8 cellular contexts compared by ENCODE assay signal in the genomic region with DNA sequence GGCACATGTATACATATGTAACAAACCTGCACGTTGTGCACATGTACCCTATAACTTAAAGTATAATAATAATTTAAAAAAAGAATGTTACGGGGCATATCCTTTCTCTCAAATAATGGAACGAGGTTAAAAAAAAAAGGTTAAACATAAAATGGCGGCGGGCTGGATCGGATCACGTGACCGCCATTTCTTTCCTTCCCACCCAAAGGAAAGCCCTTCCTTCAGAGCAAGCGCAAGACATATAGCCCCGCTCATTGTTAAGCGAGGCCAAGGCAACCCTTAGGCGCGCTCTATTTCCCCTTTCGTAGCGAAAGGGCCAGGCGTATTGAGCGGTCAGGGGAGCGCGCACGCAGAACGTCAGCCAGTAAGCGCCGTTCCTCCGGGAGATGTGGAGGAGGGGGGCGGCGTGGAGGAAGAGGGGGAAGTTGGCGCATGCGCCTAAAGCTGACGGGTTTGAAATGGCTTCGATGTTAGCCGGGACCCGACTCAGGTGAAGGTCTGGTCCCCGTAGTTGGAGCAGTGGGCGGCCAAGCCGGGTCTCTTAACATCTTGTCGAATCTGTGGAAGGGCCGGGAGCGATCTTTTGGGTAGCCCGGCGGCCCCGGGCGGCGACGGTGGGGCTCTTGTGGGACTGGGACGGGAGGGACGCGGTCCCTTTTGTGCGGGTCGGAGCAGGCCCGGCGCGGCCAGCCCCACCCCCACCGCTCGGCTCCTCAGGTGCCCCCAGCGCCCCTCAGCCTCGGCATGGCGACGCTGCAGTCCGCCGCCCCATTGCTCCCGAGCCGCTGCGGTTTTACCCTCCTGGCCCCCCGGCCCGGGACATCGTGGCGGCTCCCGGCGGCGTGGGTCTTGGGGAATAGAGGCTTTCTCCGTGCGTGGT. TPM values are rescaled to one million over a fixed set of nuclear protein-coding genes. Genes with fewer than 3 reads are reported as not detected.
DNase-seq lines count a peak whose midpoint lies in the region; ATAC-seq and TF ChIP-seq lines count a peak whose summit lies in the region.

A gene with protein sequence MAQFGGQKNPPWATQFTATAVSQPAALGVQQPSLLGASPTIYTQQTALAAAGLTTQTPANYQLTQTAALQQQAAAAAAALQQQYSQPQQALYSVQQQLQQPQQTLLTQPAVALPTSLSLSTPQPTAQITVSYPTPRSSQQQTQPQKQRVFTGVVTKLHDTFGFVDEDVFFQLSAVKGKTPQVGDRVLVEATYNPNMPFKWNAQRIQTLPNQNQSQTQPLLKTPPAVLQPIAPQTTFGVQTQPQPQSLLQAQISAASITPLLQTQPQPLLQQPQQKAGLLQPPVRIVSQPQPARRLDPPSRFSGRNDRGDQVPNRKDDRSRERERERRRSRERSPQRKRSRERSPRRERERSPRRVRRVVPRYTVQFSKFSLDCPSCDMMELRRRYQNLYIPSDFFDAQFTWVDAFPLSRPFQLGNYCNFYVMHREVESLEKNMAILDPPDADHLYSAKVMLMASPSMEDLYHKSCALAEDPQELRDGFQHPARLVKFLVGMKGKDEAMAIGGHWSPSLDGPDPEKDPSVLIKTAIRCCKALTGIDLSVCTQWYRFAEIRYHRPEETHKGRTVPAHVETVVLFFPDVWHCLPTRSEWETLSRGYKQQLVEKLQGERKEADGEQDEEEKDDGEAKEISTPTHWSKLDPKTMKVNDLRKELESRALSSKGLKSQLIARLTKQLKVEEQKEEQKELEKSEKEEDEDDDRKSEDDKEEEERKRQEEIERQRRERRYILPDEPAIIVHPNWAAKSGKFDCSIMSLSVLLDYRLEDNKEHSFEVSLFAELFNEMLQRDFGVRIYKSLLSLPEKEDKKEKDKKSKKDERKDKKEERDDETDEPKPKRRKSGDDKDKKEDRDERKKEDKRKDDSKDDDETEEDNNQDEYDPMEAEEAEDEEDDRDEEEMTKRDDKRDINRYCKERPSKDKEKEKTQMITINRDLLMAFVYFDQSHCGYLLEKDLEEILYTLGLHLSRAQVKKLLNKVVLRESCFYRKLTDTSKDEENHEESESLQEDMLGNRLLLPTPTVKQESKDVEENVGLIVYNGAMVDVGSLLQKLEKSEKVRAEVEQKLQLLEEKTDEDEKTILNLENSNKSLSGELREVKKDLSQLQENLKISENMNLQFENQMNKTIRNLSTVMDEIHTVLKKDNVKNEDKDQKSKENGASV (plus strand): TSS at position 447 of the 880 bp plus-strand sequence. CDS start 1,266 bp downstream, outside the sequence.

- peak within 1 kb of the TSS; percentile 65 for H3K27ac ChIP-seq in PC-3 (ENCODE audit: low read length)

- POLR2A ChIA-PET in PC-3 (lab: Charles Lee; ENCODE audit: unreplicated experiment): interaction anchor here (0.7 kb wide), 1 partner anchor 100 kb away, joined by 3 read pairs; no protein-coding TSS in a partner anchor

- H3K9ac ChIP-seq in PC-3 (ENCODE audit: low read length): peak within 1 kb of the TSS; percentile 98

- peaks cover 17% of the 10 kb centered on the region; the same call in 1 of the 2 replicates for H3K36me3 ChIP-seq in PC-3 (ENCODE audit: low read depth, low read length)

- no peaks in the 10 kb centered on the region for H4K20me1 ChIP-seq in PC-3 (ENCODE audit: low read length)

- DNase-seq in DMS114 treated with DMSO at 0.1 percent for 48 hours (lab: John Stamatoyannopoulos, UW; ENCODE audit: unreplicated experiment): peak; percentile 99
- DNase-seq in PC-3: peak; percentile 99
- peak; percentile 92 for DNase-seq in activated T-cell treated with anti-CD3 and anti-CD28 coated beads for 48 hours (ENCODE audit: low read depth)
- peak; percentile 98 for DNase-seq in epithelial cell of esophagus (ENCODE audit: low read depth)
- DNase-seq in stimulated activated CD8-positive, alpha-beta memory T cell treated with anti-CD3 and anti-CD28 coated beads, Interleukin-4, amount 100 ng/mL, for 1 hour (ENCODE audit: low read depth in 2 of 2, low spot score in 1 of 2): peak; percentile 94 to 95

- H3K4me3 ChIP-seq in PC-3 (ENCODE audit: low read length) (peak within 1 kb of the TSS; percentile 86), epithelial cell of esophagus (ENCODE audit: low read length) (peak within 1 kb of the TSS; percentile 85), mononuclear cell (ENCODE audit: low read length) (peak within 1 kb of the TSS; percentile 77)

- peaks cover 46% of the 10 kb centered on the region for H3K79me2 ChIP-seq in PC-3 (ENCODE audit: low read length)

- H3K9me3 ChIP-seq in PC-3 (ENCODE audit: low read length): no peaks in the 10 kb centered on the region
- H3K9me3 ChIP-seq in mononuclear cell (ENCODE audit: low read depth, low read length): no peaks in the 10 kb centered on the region

- no peaks in the 10 kb centered on the region for H3K9me2 ChIP-seq in PC-3 (replicated peaks; ENCODE audit: low read length)

- TF ChIP-seq EP300 in Ishikawa (IDR thresholded peaks at IDR 0.05; ENCODE audit: borderline replicate concordance): no peak

- peak within 1 kb of the TSS; percentile 97 for H3K4me2 ChIP-seq in PC-3 (ENCODE audit: low read length)

- peak within 1 kb of the TSS; percentile 92 for H2AFZ ChIP-seq in PC-3 (ENCODE audit: low read length)

- TF ChIP-seq CTCF in PC-3 (conservative IDR thresholded peaks at IDR 0.05; ENCODE audit: low read depth, low read length) (no peak), epithelial cell of esophagus (IDR thresholded peaks at IDR 0.05; ENCODE audit: insufficient read depth, low read depth, low read length, missing control alignments) (no peak)

- 0 out of 2 replicates have a peak, but pooled peaks cover 5% of the 10 kb centered on the region for H3K4me1 ChIP-seq in PC-3 (ENCODE audit: insufficient read depth, low read length)
- peaks cover 11% of the 10 kb centered on the region for H3K4me1 ChIP-seq in mononuclear cell (ENCODE audit: insufficient read depth, low read length)

- CTCF ChIA-PET in PC-3 (lab: Charles Lee): interaction anchor here (1.0 kb wide), 1 partner anchor 170 kb away, joined by 3 read pairs; no protein-coding TSS in a partner anchor

- intact Hi-C loops in PC-3 (cut with micrococcal nuclease): loop anchor here (2.0 to 10.0 kb wide), 5 partner anchors 54 to 386 kb away; a partner anchor contains a TSS

- H3K27me3 ChIP-seq in PC-3 (ENCODE audit: low read length): no peaks in the 10 kb centered on the region
- no peaks in the 10 kb centered on the region for H3K27me3 ChIP-seq in mononuclear cell (ENCODE audit: insufficient read depth, low read length)

- ATAC-seq in GM21576 (IDR thresholded peaks at IDR 0.05; ENCODE audit: unreplicated experiment) (peak; percentile 99), PC-3 (peak; percentile 99)

- BruUV-seq in PC-3 (replicated peaks; lab: Mats Ljungman, UMichigan): TSS peak; percentile 69

- H3F3A ChIP-seq in PC-3 (ENCODE audit: low read length, unreplicated experiment): no peaks in the 10 kb centered on the region

- no peak for TF ChIP-seq RAD21 in Ishikawa (IDR thresholded peaks at IDR 0.05; ENCODE audit: low read depth)

TF ChIP-seq in Ishikawa, 13 proteins besides CTCF, POLR2A, EP300 and RAD21:
- peak; percentile 54; the same call in 1 of the 2 replicates for TF ChIP-seq CREB1 (IDR thresholded peaks at IDR 0.05; ENCODE audit: low read depth)
- no peak for TF ChIP-seq FOXM1 (IDR thresholded peaks at IDR 0.05; ENCODE audit: borderline replicate concordance, low read depth)
- TF ChIP-seq TCF12 (IDR thresholded peaks at IDR 0.05; ENCODE audit: low read depth): no peak
- TF ChIP-seq YY1 (IDR thresholded peaks at IDR 0.05; ENCODE audit: low read depth): peak; percentile 86
- TF ChIP-seq, protein P1, sequence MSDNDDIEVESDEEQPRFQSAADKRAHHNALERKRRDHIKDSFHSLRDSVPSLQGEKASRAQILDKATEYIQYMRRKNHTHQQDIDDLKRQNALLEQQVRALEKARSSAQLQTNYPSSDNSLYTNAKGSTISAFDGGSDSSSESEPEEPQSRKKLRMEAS (IDR thresholded peaks at IDR 0.05): peak; percentile 89
- 0 out of 2 replicates have a peak, but pooled peaks have one; percentile 13 for TF ChIP-seq TEAD4 (IDR thresholded peaks at IDR 0.05)
- TF ChIP-seq NFIC (IDR thresholded peaks at IDR 0.05): no peak
- no peak for TF ChIP-seq ZBTB7A (IDR thresholded peaks at IDR 0.05; ENCODE audit: low read depth)
- no peak for TF ChIP-seq EGR1 (IDR thresholded peaks at IDR 0.05)
- TF ChIP-seq, protein P2, sequence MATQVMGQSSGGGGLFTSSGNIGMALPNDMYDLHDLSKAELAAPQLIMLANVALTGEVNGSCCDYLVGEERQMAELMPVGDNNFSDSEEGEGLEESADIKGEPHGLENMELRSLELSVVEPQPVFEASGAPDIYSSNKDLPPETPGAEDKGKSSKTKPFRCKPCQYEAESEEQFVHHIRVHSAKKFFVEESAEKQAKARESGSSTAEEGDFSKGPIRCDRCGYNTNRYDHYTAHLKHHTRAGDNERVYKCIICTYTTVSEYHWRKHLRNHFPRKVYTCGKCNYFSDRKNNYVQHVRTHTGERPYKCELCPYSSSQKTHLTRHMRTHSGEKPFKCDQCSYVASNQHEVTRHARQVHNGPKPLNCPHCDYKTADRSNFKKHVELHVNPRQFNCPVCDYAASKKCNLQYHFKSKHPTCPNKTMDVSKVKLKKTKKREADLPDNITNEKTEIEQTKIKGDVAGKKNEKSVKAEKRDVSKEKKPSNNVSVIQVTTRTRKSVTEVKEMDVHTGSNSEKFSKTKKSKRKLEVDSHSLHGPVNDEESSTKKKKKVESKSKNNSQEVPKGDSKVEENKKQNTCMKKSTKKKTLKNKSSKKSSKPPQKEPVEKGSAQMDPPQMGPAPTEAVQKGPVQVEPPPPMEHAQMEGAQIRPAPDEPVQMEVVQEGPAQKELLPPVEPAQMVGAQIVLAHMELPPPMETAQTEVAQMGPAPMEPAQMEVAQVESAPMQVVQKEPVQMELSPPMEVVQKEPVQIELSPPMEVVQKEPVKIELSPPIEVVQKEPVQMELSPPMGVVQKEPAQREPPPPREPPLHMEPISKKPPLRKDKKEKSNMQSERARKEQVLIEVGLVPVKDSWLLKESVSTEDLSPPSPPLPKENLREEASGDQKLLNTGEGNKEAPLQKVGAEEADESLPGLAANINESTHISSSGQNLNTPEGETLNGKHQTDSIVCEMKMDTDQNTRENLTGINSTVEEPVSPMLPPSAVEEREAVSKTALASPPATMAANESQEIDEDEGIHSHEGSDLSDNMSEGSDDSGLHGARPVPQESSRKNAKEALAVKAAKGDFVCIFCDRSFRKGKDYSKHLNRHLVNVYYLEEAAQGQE (IDR thresholded peaks at IDR 0.05; ENCODE audit: low read depth): no peak
- peak; percentile 88 for TF ChIP-seq TAF1 (IDR thresholded peaks at IDR 0.05; ENCODE audit: low read depth)
- no peak for TF ChIP-seq CEBPB (IDR thresholded peaks at IDR 0.05)
- TF ChIP-seq, protein P3, sequence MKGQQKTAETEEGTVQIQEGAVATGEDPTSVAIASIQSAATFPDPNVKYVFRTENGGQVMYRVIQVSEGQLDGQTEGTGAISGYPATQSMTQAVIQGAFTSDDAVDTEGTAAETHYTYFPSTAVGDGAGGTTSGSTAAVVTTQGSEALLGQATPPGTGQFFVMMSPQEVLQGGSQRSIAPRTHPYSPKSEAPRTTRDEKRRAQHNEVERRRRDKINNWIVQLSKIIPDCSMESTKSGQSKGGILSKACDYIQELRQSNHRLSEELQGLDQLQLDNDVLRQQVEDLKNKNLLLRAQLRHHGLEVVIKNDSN (IDR thresholded peaks at IDR 0.05): peak; percentile 95

RNA-seq across cellular contexts. Expression of the gene that starts here (rescaled TPM):
- total RNA-seq in PC-3 (2014; rRNA removed) (64.9 and 92.1 TPM in 2 replicates), mononuclear cell (72.1 TPM)

Comparison
In these comparisons a context has a peak if more than half of its experiments do, and no peak if none do; other contexts are left out.
1. Peak in every context shown above with its lines: DNase-seq, ATAC-seq, H3K4me3 ChIP-seq and H3K27ac ChIP-seq.